ENCODE assay signal across 32 cellular contexts in genomic region chr10:45202242-45202641, GRCh38.
DNase-seq lines count a peak whose midpoint lies in the region; ATAC-seq, FAIRE-seq and TF ChIP-seq lines count a peak whose summit lies in the region.
"Had no signal": no experiment of that assay in that cellular context is flagged by ENCODE, and none has a peak within 500 bp of the region (broad histone marks: within the 10 kb centered on the region; RNA-seq: fewer than 3 reads in every experiment).

No MANE protein-coding gene starts in this region.

- H4K20me1 ChIP-seq in HepG2 (ENCODE audit: insufficient read depth, low read length) (no peaks in the 10 kb centered on the region), K562 (replicated peaks; ENCODE audit: control insufficient read depth, insufficient read depth, low read length) (no peaks in the 10 kb centered on the region)
- H4K20me1 ChIP-seq: BLaER1; BLaER1 treated with 17β-estradiol and CSF1 and Interleukin-3, amounts not matched to agents 10 nM and 100 nM had no signal

- H3K9me3 ChIP-seq in HepG2 (ENCODE audit: low read length) (no peaks in the 10 kb centered on the region), right lobe of liver (no peaks in the 10 kb centered on the region), Panc1 (ENCODE audit: control insufficient read depth, insufficient read depth, low read depth, low read length) (no peaks in the 10 kb centered on the region), K562 (replicated peaks; ENCODE audit: control insufficient read depth, insufficient read depth, low read depth, low read length) (no peaks in the 10 kb centered on the region)
- H3K9me3 ChIP-seq: A549, BE2C, Caco-2 had no signal

- no peak overlapping the region for H3K27ac ChIP-seq in HepG2 (ENCODE audit: extremely low read length, insufficient read depth, low read length)
- no peak overlapping the region for H3K27ac ChIP-seq in right lobe of liver
- H3K27ac ChIP-seq in Panc1 (ENCODE audit: low read length): no peak overlapping the region
- no peak overlapping the region for H3K27ac ChIP-seq in K562 (ENCODE audit: extremely low read depth, low read depth, low read length)
- H3K27ac ChIP-seq: 22Rv1; A549; BLaER1; BLaER1 treated with 17β-estradiol and CSF1 and Interleukin-3, amounts not matched to agents 10 nM and 100 nM; C4-2B had no signal

- no peak overlapping the region for H2AFZ ChIP-seq in HepG2 (ENCODE audit: low read length)
- peak overlapping the region; percentile 29; the same call in 1 of the 2 replicates for H2AFZ ChIP-seq in K562 (ENCODE audit: low read depth, low read length)

- H3K9me1 ChIP-seq in K562 (ENCODE audit: control insufficient read depth, insufficient read depth, low read length): no peaks in the 10 kb centered on the region

- TF ChIP-seq RAD21 in HepG2 (CRISPR knock-in tag; IDR thresholded peaks at IDR 0.05) (no peak), K562 (CRISPR knock-in tag; conservative IDR thresholded peaks at IDR 0.05 in 1 of 2, IDR thresholded peaks at IDR 0.05 in 1 of 2) (no peak)

- no peak for ATAC-seq in HepG2
- ATAC-seq in right lobe of liver: no peak
- ATAC-seq in Panc1: no peak
- ATAC-seq in K562: no peak
- ATAC-seq: A549; CD8-positive, alpha-beta T cell had no signal

- intact Hi-C loops in HepG2 (cut with micrococcal nuclease; ENCODE audit: unreplicated experiment): no loop called here
- intact Hi-C loops in right lobe of liver (cut with DNase I): no loop called here
- intact Hi-C loops in Panc1 (cut with micrococcal nuclease; ENCODE audit: unreplicated experiment): no loop called here
- intact Hi-C loops in K562 (cut with micrococcal nuclease): no loop called here

- no peak overlapping the region for H3K4me2 ChIP-seq in HepG2 (ENCODE audit: low read depth, low read length)
- no peak overlapping the region for H3K4me2 ChIP-seq in K562 (ENCODE audit: insufficient read depth, low read length)
- H3K4me2 ChIP-seq: A549; BLaER1; BLaER1 treated with 17β-estradiol and CSF1 and Interleukin-3, amounts not matched to agents 10 nM and 100 nM had no signal

- TF ChIP-seq EP300 in HepG2 (IDR thresholded peaks at IDR 0.05; ENCODE audit: low read depth in 2 of 2, low read length in 2 of 2) (no peak), HepG2 (CRISPR knock-in tag; IDR thresholded peaks at IDR 0.05; ENCODE audit: borderline replicate concordance) (no peak), K562 (IDR thresholded peaks at IDR 0.05; ENCODE audit: low read length) (no peak)

- H3K27me3 ChIP-seq in HepG2 (ENCODE audit: control insufficient read depth in 1 of 2, insufficient read depth in 2 of 2, low read length in 2 of 2): peaks cover 1 to 21% of the 10 kb centered on the region in 2 experiments; a peak in 4 of 5 replicates
- H3K27me3 ChIP-seq in right lobe of liver: no peaks in the 10 kb centered on the region
- peaks cover 5% of the 10 kb centered on the region; the same call in 1 of the 2 replicates for H3K27me3 ChIP-seq in Panc1 (ENCODE audit: control insufficient read depth, insufficient read depth, low read length)
- peaks cover 8 to 35% of the 10 kb centered on the region in 2 experiments for H3K27me3 ChIP-seq in K562 (ENCODE audit: control insufficient read depth in 2 of 2, insufficient read depth in 2 of 2, low read length in 2 of 2)
- H3K27me3 ChIP-seq: BE2C; BLaER1; BLaER1 treated with 17β-estradiol and CSF1 and Interleukin-3, amounts not matched to agents 10 nM and 100 nM had no signal

- TF ChIP-seq CTCF in HepG2 (CRISPR knock-in tag; IDR thresholded peaks at IDR 0.05) (no peak), right lobe of liver (IDR thresholded peaks at IDR 0.05) (no peak), Panc1 (IDR thresholded peaks at IDR 0.05) (0 out of 2 replicates have a peak, but pooled peaks have one; percentile 4), K562 (IDR thresholded peaks at IDR 0.05 in 2 of 3, conservative IDR thresholded peaks at IDR 0.05 in 1 of 3; ENCODE audit: insufficient read depth in 2 of 3, low read depth in 1 of 3, low read length in 3 of 3) (no peak)

- BruUV-seq in HepG2 (replicated peaks; lab: Mats Ljungman, UMichigan): no TSS peak
- no TSS peak for BruUV-seq in Panc1 (replicated peaks; lab: Mats Ljungman, UMichigan)
- BruUV-seq in K562 (replicated peaks; lab: Mats Ljungman, UMichigan): no TSS peak

- H3K36me3 ChIP-seq in HepG2 (replicated peaks in 1 of 2; ENCODE audit: control insufficient read depth in 1 of 2, insufficient read depth in 2 of 2, low read length in 2 of 2) (no peaks in the 10 kb centered on the region), right lobe of liver (no peaks in the 10 kb centered on the region), Panc1 (ENCODE audit: control insufficient read depth, insufficient read depth, low read length) (no peaks in the 10 kb centered on the region), K562 (ENCODE audit: control insufficient read depth, insufficient read depth, low read length) (no peaks in the 10 kb centered on the region)
- H3K36me3 ChIP-seq: BE2C; BLaER1; BLaER1 treated with 17β-estradiol and CSF1 and Interleukin-3, amounts not matched to agents 10 nM and 100 nM had no signal

- TF ChIP-seq POLR2A in HepG2 (IDR thresholded peaks at IDR 0.05; ENCODE audit: insufficient read depth in 1 of 2, low read depth in 2 of 2, low read length in 2 of 2): no peak
- TF ChIP-seq POLR2A in right lobe of liver (IDR thresholded peaks at IDR 0.05): no peak
- no peak for TF ChIP-seq POLR2A in K562 (conservative IDR thresholded peaks at IDR 0.05)

- DNase-seq in HepG2 (ENCODE audit: low spot score) (no peak), right lobe of liver (no peak), Panc1 (ENCODE audit: low read depth, low spot score) (no peak), K562 (ENCODE audit: extremely low read depth in 1 of 4, low spot score in 3 of 4) (no peak), AML-193 (lab: John Stamatoyannopoulos, UW) (no peak)
- DNase-seq in effector CD4-positive, alpha-beta T cell: no peak
- DNase-seq: 8988T; ACHN; BE2C; C1 segment of cervical spinal cord; Caco-2; Calu3; CD4-positive, alpha-beta memory T cell; CD4-positive, alpha-beta T cell; CD4-positive, CD25-positive, alpha-beta regulatory T cell; CD8-positive, alpha-beta memory T cell; CD8-positive, alpha-beta T cell; COR-L47; DMS 273 treated with DMSO at 0.1 percent for 48 hours; DMS153; DMS53; DMS79; DMS79 treated with DMSO at 0.1 percent for 48 hours; DND-41; EL had no signal

- no peak for FAIRE-seq in HepG2 (lab: Jason Lieb, UNC)
- peak; percentile 26 for FAIRE-seq in K562 (lab: Jason Lieb, UNC)
- FAIRE-seq: A204.1, D721Med had no signal

- POLR2A ChIA-PET in HepG2 (lab: Yijun Ruan, JAX): no interaction called here
- POLR2A ChIA-PET in Panc1 (lab: Charles Lee): no interaction called here
- POLR2A ChIA-PET in K562 (lab: Yijun Ruan, JAX): no interaction called here

- H3K79me2 ChIP-seq in HepG2 (ENCODE audit: insufficient read depth, low read length): no peaks in the 10 kb centered on the region
- no peaks in the 10 kb centered on the region for H3K79me2 ChIP-seq in K562 (ENCODE audit: control insufficient read depth, insufficient read depth, low read length)

- H3K4me3 ChIP-seq in HepG2 (replicated peaks in 1 of 3; ENCODE audit: insufficient read depth in 1 of 3, low read depth in 2 of 3, low read length in 3 of 3): no peak overlapping the region
- no peak overlapping the region for H3K4me3 ChIP-seq in right lobe of liver
- no peak overlapping the region for H3K4me3 ChIP-seq in Panc1 (ENCODE audit: low read depth in 2 of 2, low read length in 2 of 2)
- no peak overlapping the region for H3K4me3 ChIP-seq in K562
- H3K4me3 ChIP-seq: A549; BLaER1; BLaER1 treated with 17β-estradiol and CSF1 and Interleukin-3, amounts not matched to agents 10 nM and 100 nM had no signal

- CTCF ChIA-PET in HepG2 (lab: Yijun Ruan, JAX; ENCODE audit: low intra/inter-chr PET ratio, low total read pairs): no interaction called here
- CTCF ChIA-PET in Panc1 (lab: Charles Lee): no interaction called here
- CTCF ChIA-PET in K562 (lab: Yijun Ruan, JAX; ENCODE audit: low intra/inter-chr PET ratio): no interaction called here

- no peak overlapping the region for H3K9ac ChIP-seq in HepG2 (ENCODE audit: insufficient read depth, low read depth, low read length)
- H3K9ac ChIP-seq in K562 (ENCODE audit: insufficient read depth in 1 of 2, low read depth in 2 of 2, low read length in 2 of 2): no peak overlapping the region
- H3K9ac ChIP-seq: BLaER1; BLaER1 treated with 17β-estradiol and CSF1 and Interleukin-3, amounts not matched to agents 10 nM and 100 nM had no signal

- 2% methylated on average over 4 of the region's 4 CpGs for WGBS in HepG2 (ENCODE audit: low lambda C conversion rate)
- 29% methylated on average over 1 of the region's 4 CpGs for WGBS in right lobe of liver (ENCODE audit: insufficient coverage, low coverage, low lambda C conversion rate, missing lambda C conversion rate)
- under 1% methylated on average over 4 of the region's 4 CpGs for WGBS in K562 (ENCODE audit: insufficient coverage, low coverage, missing lambda C conversion rate)

- in situ Hi-C loops in HepG2 (cut with HindIII; ENCODE audit: extremely low pct_ligation_motif_present, low pct_unique_long_range_greater_than_20kb) (no loop called here), Panc1 (cut with HindIII; ENCODE audit: low pct_unique_long_range_greater_than_20kb, low sequenced_read_pairs) (no loop called here), K562 (cut with MboI) (no loop called here)

- no peaks in the 10 kb centered on the region for H3K4me1 ChIP-seq in HepG2 (ENCODE audit: insufficient read depth, low read length)
- H3K4me1 ChIP-seq in right lobe of liver: no peaks in the 10 kb centered on the region
- H3K4me1 ChIP-seq in Panc1 (ENCODE audit: control insufficient read depth, insufficient read depth, low read length): no peaks in the 10 kb centered on the region
- H3K4me1 ChIP-seq in K562 (replicated peaks in 1 of 2; ENCODE audit: control insufficient read depth in 2 of 2, insufficient read depth in 2 of 2, low read length in 2 of 2): peaks cover 0 to 30% of the 10 kb centered on the region in 2 experiments; a peak in 3 of 5 replicates
- H3K4me1 ChIP-seq: A549; BE2C; BLaER1; BLaER1 treated with 17β-estradiol and CSF1 and Interleukin-3, amounts not matched to agents 10 nM and 100 nM; Caco-2 had no signal

TF ChIP-seq in HepG2, 621 proteins besides CTCF, POLR2A, EP300 and RAD21 (continues in another document):
- no peak for TF ChIP-seq ZNF143 (CRISPR knock-in tag; IDR thresholded peaks at IDR 0.05)
- no peak for TF ChIP-seq ELF1 (CRISPR knock-in tag; IDR thresholded peaks at IDR 0.05)

TF ChIP-seq in K562, 482 proteins besides CTCF, POLR2A, EP300 and RAD21 (continues in another document):
- TF ChIP-seq CREB3 (tag; conservative IDR thresholded peaks at IDR 0.05; ENCODE audit: low read depth): no peak
- TF ChIP-seq ZFP36 (IDR thresholded peaks at IDR 0.05; ENCODE audit: low read depth, low read length, partially characterized antibody): no peak
- TF ChIP-seq DDX20 (tag; IDR thresholded peaks at IDR 0.05; ENCODE audit: low read depth): no peak

Comparison
In these comparisons a context has a peak if more than half of its experiments do, and no peak if none do; other contexts are left out.
1. Of the 241 proteins assayed by ChIP-seq in both HepG2 and K562: peak only in HepG2: MNT; only in K562: none; in both: none; in neither: 240.